In the genomic region with DNA sequence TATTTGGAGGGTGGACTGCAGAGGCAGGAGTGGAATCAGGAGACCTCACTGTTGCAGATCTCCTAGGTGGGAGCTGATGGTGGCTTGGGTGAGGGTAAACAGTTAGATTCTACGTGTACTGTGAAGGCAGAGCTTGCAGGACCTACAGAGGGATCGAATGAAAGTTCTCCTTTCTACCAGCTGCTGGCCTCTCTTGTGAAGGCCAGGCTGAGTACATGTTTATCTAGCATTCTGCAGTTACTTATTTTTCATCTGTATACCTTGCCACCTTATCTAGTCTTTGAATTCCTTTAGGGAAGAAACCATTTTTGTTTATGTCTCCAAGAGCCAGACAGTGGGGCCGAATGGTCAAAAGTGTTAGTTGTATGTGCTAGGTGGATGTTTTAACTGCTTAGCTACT, we compare ENCODE assay signal across 1 cellular context.
TF ChIP-seq lines count a peak whose summit lies in the region.

No MANE protein-coding gene starts in this region.

TF ChIP-seq in GM23338, 12 proteins besides CTCF, POLR2A, EP300 and RAD21:
- no peak for TF ChIP-seq CREB1 (CRISPR knock-in tag; IDR thresholded peaks at IDR 0.05; ENCODE audit: low read depth)
- TF ChIP-seq ETS1 (IDR thresholded peaks at IDR 0.05) = no peak
- TF ChIP-seq, protein P1, sequence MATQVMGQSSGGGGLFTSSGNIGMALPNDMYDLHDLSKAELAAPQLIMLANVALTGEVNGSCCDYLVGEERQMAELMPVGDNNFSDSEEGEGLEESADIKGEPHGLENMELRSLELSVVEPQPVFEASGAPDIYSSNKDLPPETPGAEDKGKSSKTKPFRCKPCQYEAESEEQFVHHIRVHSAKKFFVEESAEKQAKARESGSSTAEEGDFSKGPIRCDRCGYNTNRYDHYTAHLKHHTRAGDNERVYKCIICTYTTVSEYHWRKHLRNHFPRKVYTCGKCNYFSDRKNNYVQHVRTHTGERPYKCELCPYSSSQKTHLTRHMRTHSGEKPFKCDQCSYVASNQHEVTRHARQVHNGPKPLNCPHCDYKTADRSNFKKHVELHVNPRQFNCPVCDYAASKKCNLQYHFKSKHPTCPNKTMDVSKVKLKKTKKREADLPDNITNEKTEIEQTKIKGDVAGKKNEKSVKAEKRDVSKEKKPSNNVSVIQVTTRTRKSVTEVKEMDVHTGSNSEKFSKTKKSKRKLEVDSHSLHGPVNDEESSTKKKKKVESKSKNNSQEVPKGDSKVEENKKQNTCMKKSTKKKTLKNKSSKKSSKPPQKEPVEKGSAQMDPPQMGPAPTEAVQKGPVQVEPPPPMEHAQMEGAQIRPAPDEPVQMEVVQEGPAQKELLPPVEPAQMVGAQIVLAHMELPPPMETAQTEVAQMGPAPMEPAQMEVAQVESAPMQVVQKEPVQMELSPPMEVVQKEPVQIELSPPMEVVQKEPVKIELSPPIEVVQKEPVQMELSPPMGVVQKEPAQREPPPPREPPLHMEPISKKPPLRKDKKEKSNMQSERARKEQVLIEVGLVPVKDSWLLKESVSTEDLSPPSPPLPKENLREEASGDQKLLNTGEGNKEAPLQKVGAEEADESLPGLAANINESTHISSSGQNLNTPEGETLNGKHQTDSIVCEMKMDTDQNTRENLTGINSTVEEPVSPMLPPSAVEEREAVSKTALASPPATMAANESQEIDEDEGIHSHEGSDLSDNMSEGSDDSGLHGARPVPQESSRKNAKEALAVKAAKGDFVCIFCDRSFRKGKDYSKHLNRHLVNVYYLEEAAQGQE (IDR thresholded peaks at IDR 0.05; ENCODE audit: unreplicated experiment) = no peak
- no peak for TF ChIP-seq ZNF114 (CRISPR knock-in tag; IDR thresholded peaks at IDR 0.05)
- TF ChIP-seq EZH2 (IDR thresholded peaks at IDR 0.05; ENCODE audit: low read depth, unreplicated experiment) = no peak
- TF ChIP-seq POLR2AphosphoS5 (IDR thresholded peaks at IDR 0.05; ENCODE audit: low read depth) = no peak
- no peak for TF ChIP-seq ZNF331 (CRISPR knock-in tag; IDR thresholded peaks at IDR 0.05; ENCODE audit: low read depth)
- TF ChIP-seq NANOG (IDR thresholded peaks at IDR 0.05; ENCODE audit: borderline replicate concordance) = no peak
TF ChIP-seq in GM23338: peak in this region for 0.
